Comparison of ENCODE assay signal across 9 cellular contexts in the genomic region with DNA sequence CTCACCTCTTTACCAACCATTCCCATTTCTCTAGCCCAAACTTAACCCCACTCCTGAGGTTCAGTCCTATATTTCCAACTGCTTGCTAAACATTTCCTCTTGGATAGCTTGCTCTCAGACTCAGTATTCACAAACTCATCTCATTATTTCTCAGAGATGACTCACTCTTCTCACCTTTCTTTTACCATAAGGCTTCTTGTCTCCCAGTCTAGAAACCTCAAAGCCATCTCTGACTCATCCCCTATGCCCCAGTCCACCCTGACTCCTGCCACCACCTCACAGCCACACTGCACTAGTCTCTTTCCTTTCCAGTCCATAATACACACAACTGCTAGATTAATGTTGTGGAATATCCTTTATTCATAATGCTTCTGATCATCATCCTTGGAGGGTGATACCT.
DNase-seq lines count a peak whose midpoint lies in the region; ATAC-seq and TF ChIP-seq lines count a peak whose summit lies in the region.
"Had no signal": no experiment of that assay in that cellular context is flagged by ENCODE, and none has a peak within 500 bp of the region (broad histone marks: within the 10 kb centered on the region; RNA-seq: fewer than 3 reads in every experiment).

No MANE protein-coding gene starts in this region.

- H3K4me1 Mint-ChIP-seq in effector memory CD8-positive, alpha-beta T cell (ENCODE audit: low read depth in 2 of 2): peaks cover 18 to 31% of the 10 kb centered on the region in 2 donors
- H3K4me1 Mint-ChIP-seq in nephron progenitor cell: peaks cover 20% of the 10 kb centered on the region

- peak; percentile 28 to 34 (median 31) for DNase-seq in effector memory CD8-positive, alpha-beta T cell
- no peak for DNase-seq in head of caudate nucleus
- no peak for DNase-seq in nephron progenitor cell
- DNase-seq in activated CD4-positive, alpha-beta T cell treated with anti-CD3 and anti-CD28 coated beads for 1 hour: no peak

- no peak overlapping the region for H3K4me3 Mint-ChIP-seq in effector memory CD8-positive, alpha-beta T cell
- no peak overlapping the region for H3K4me3 Mint-ChIP-seq in nephron progenitor cell
- H3K4me3 Mint-ChIP-seq: dendritic cell treated with granulocyte-macrophage colony-stimulating factor and Interleukin-4, amounts not matched to agents 40 ng/mL and 50 ng/mL, for 4 days had no signal

- ATAC-seq in GM18498 (IDR thresholded peaks at IDR 0.05; ENCODE audit: unreplicated experiment): peak; percentile 80
- peak; percentile 91 for ATAC-seq in GM21619 (IDR thresholded peaks at IDR 0.05; ENCODE audit: unreplicated experiment)
- ATAC-seq in HG03521 (IDR thresholded peaks at IDR 0.05; ENCODE audit: unreplicated experiment): peak; percentile 76
- ATAC-seq in effector memory CD8-positive, alpha-beta T cell (replicated peaks): peak; percentile 69
- no peak for ATAC-seq in HG03045 (IDR thresholded peaks at IDR 0.05; ENCODE audit: unreplicated experiment)

- peaks cover 11% of the 10 kb centered on the region for H3K36me3 Mint-ChIP-seq in effector memory CD8-positive, alpha-beta T cell (ENCODE audit: insufficient read depth)
- no peaks in the 10 kb centered on the region for H3K36me3 Mint-ChIP-seq in nephron progenitor cell (ENCODE audit: low read depth)

- no peak for TF ChIP-seq CTCF in nephron progenitor cell (IDR thresholded peaks at IDR 0.05)

- intact Hi-C loops in head of caudate nucleus (cut with DNase I): no loop called here

- no peaks in the 10 kb centered on the region for H3K27me3 Mint-ChIP-seq in effector memory CD8-positive, alpha-beta T cell
- H3K27me3 Mint-ChIP-seq in nephron progenitor cell (ENCODE audit: low read depth, poor library complexity): peaks cover 39% of the 10 kb centered on the region

- H3K9me3 Mint-ChIP-seq in effector memory CD8-positive, alpha-beta T cell: no peaks in the 10 kb centered on the region
- peaks cover 31% of the 10 kb centered on the region for H3K9me3 Mint-ChIP-seq in nephron progenitor cell
- H3K9me3 Mint-ChIP-seq: dendritic cell treated with granulocyte-macrophage colony-stimulating factor and Interleukin-4, amounts not matched to agents 40 ng/mL and 50 ng/mL, for 4 days had no signal

- no peak overlapping the region for H3K27ac Mint-ChIP-seq in effector memory CD8-positive, alpha-beta T cell
- H3K27ac Mint-ChIP-seq in nephron progenitor cell: no peak overlapping the region
- H3K27ac Mint-ChIP-seq: dendritic cell treated with granulocyte-macrophage colony-stimulating factor and Interleukin-4, amounts not matched to agents 40 ng/mL and 50 ng/mL, for 4 days had no signal

Comparison
In these comparisons a context has a peak if more than half of its experiments do, and no peak if none do; other contexts are left out.
1. DNase-seq: peak in effector memory CD8-positive, alpha-beta T cell (3 of 3); none in head of caudate nucleus (0 of 42), nephron progenitor cell (single experiment) and activated CD4-positive, alpha-beta T cell treated with anti-CD3 and anti-CD28 coated beads for 1 hour (single experiment).